ENCODE assay signal across 27 cellular contexts in genomic region chr18:9763157-9763556, GRCh38.
"Had no signal": no experiment of that assay in that cellular context is flagged by ENCODE, and none has a peak within 500 bp of the region (broad histone marks: within the 10 kb centered on the region; RNA-seq: fewer than 3 reads in every experiment).

No MANE protein-coding gene starts in this region.

- H3K27ac ChIP-seq: lower lobe of right lung, pancreas, prostate gland had no signal

- ATAC-seq: left colon; mucosa of descending colon; natural killer cell treated with Interleukin-12 subunit alpha and Interleukin-12 subunit beta and Interleukin-15 and Interleukin-18, amount 100 ng/mL, for 72 hours; stimulated activated memory B cell treated with anti-CD40 and anti-IgM and Interleukin-4, amounts not matched to agents 10 μg/mL and 1 μg/mL and 100 μg/mL, for 72 hours; stimulated activated naive CD8-positive, alpha-beta T cell treated with anti-CD3 and anti-CD28 coated beads, Interleukin-15, amount 100 ng/mL, for 72 hours had no signal

- DNase-seq: hypothalamus; immature natural killer cell; kidney; left colon; lower lobe of right lung; mammary epithelial cell; mesendoderm; mucosa of descending colon; naive thymus-derived CD4-positive, alpha-beta T cell; nucleus accumbens; pancreas; retina; right cardiac atrium; spleen; stimulated activated CD4-positive, alpha-beta T cell treated with anti-CD3 and anti-CD28 coated beads, Interleukin-4, amount 100 ng/mL, for 4 hours; stimulated activated CD8-positive, alpha-beta memory T cell treated with anti-CD3 and anti-CD28 coated beads, Interleukin-4, amount 100 ng/mL, for 48 hours; stimulated activated naive CD4-positive, alpha-beta T cell treated with Interleukin-2 at 50 U/mL for 16 hours; stimulated activated naive CD8-positive, alpha-beta T cell treated with anti-CD3 and anti-CD28 coated beads, Interleukin-15, amount 100 ng/mL, for 72 hours; substantia nigra; upper lobe of left lung had no signal

- H3K4me3 ChIP-seq: left lung, lower lobe of right lung, mucosa of descending colon, pancreas, prostate gland, skin epidermis, spleen, tibial nerve, upper lobe of left lung, vagina had no signal

- H3K9me3 ChIP-seq: left lung, lower lobe of right lung, mucosa of descending colon, pancreas, prostate gland, tibial nerve, upper lobe of left lung, vagina had no signal

- H3K36me3 ChIP-seq: left lung, lower lobe of right lung, pancreas, prostate gland, spleen, tibial nerve, vagina had no signal

- H3K36me3 Mint-ChIP-seq: immature natural killer cell; naive thymus-derived CD4-positive, alpha-beta T cell; natural killer cell treated with Interleukin-12 subunit alpha and Interleukin-12 subunit beta and Interleukin-15 and Interleukin-18, amount 100 ng/mL, for 72 hours had no signal

- H3K9me3 Mint-ChIP-seq: immature natural killer cell; natural killer cell treated with Interleukin-12 subunit alpha and Interleukin-12 subunit beta and Interleukin-15 and Interleukin-18, amount 100 ng/mL, for 72 hours; stimulated activated naive CD8-positive, alpha-beta T cell treated with anti-CD3 and anti-CD28 coated beads, Interleukin-15, amount 100 ng/mL, for 72 hours had no signal

- H3K27me3 Mint-ChIP-seq: stimulated activated memory B cell treated with anti-CD40 and anti-IgM and Interleukin-4, amounts not matched to agents 10 μg/mL and 1 μg/mL and 100 μg/mL, for 72 hours had no signal

- H3K4me3 Mint-ChIP-seq: immature natural killer cell; naive thymus-derived CD4-positive, alpha-beta T cell; natural killer cell treated with Interleukin-12 subunit alpha and Interleukin-12 subunit beta and Interleukin-15 and Interleukin-18, amount 100 ng/mL, for 72 hours; stimulated activated memory B cell treated with anti-CD40 and anti-IgM and Interleukin-4, amounts not matched to agents 10 μg/mL and 1 μg/mL and 100 μg/mL, for 72 hours; stimulated activated naive CD8-positive, alpha-beta T cell treated with anti-CD3 and anti-CD28 coated beads, Interleukin-15, amount 100 ng/mL, for 72 hours had no signal

- H3K4me1 ChIP-seq: pancreas, prostate gland had no signal

- H3K27ac Mint-ChIP-seq: immature natural killer cell; naive thymus-derived CD4-positive, alpha-beta T cell; natural killer cell treated with Interleukin-12 subunit alpha and Interleukin-12 subunit beta and Interleukin-15 and Interleukin-18, amount 100 ng/mL, for 72 hours; stimulated activated memory B cell treated with anti-CD40 and anti-IgM and Interleukin-4, amounts not matched to agents 10 μg/mL and 1 μg/mL and 100 μg/mL, for 72 hours; stimulated activated naive CD8-positive, alpha-beta T cell treated with anti-CD3 and anti-CD28 coated beads, Interleukin-15, amount 100 ng/mL, for 72 hours had no signal

- H3K27me3 ChIP-seq: left lung, pancreas, spleen, tibial nerve, upper lobe of left lung, vagina had no signal
